ENCODE assay signal across 16 cellular contexts in genomic region chr11:93541154-93541553, GRCh38. TPM values are rescaled to one million over a fixed set of nuclear protein-coding genes. Genes with fewer than 3 reads are reported as not detected.
DNase-seq lines count a peak whose midpoint lies in the region; ATAC-seq and TF ChIP-seq lines count a peak whose summit lies in the region.
"Had no signal": no experiment of that assay in that cellular context is flagged by ENCODE, and none has a peak within 500 bp of the region (broad histone marks: within the 10 kb centered on the region; RNA-seq: fewer than 3 reads in every experiment).

No MANE protein-coding gene starts in this region.

- DNase-seq in T-helper 2 cell treated with Interferon-gamma antibody and Interleukin-4, amounts not matched to agents 5 μg/mL and 100 μg/mL, for 36 hours (ENCODE audit: low spot score), result no peak
- DNase-seq in T-helper 2 cell (no peak), CD14-positive monocyte (ENCODE audit: low spot score) (no peak), activated B cell treated with CpG ODN at 0.5 μM for 24 hours (no peak), AML-193 (lab: John Stamatoyannopoulos, UW) (no peak), GM20000 (ENCODE audit: low spot score) (no peak), H9 (no peak)
- no peak for DNase-seq in naive thymus-derived CD4-positive, alpha-beta T cell
- DNase-seq: activated naive CD8-positive, alpha-beta T cell treated with anti-CD3 and anti-CD28 coated beads, Interleukin-2, amount 10 ng/mL, durations not matched to agents 7 days and 5 days; activated T-cell treated with anti-CD3 and anti-CD28 coated beads for 4 hours; esophagus squamous epithelium; NCI-H187; NCI-H446; SHP77 treated with DMSO at 0.1 percent for 48 hours had no signal

- no peaks in the 10 kb centered on the region for H3K27me3 ChIP-seq in naive thymus-derived CD4-positive, alpha-beta T cell (ENCODE audit: control insufficient read depth in 2 of 2, insufficient read depth in 2 of 2, low read length in 2 of 2)
- no peaks in the 10 kb centered on the region for H3K27me3 ChIP-seq in H9 (ENCODE audit: insufficient read depth, low read length)
- H3K27me3 ChIP-seq: cardiac muscle cell, esophagus squamous epithelium had no signal

- no peak overlapping the region for H3K56ac ChIP-seq in H9 (ENCODE audit: insufficient read length, low read depth, low read length)

- H3T11ph ChIP-seq in H9 (ENCODE audit: low read length), result no peak overlapping the region

- peaks cover 3% of the 10 kb centered on the region for H3K36me3 Mint-ChIP-seq in T-helper 2 cell treated with Interferon-gamma antibody and Interleukin-4, amounts not matched to agents 5 μg/mL and 100 μg/mL, for 36 hours (ENCODE audit: low read depth)
- peaks cover 0 to 5% of the 10 kb centered on the region in 2 donors for H3K36me3 Mint-ChIP-seq in CD14-positive monocyte
- no peaks in the 10 kb centered on the region for H3K36me3 Mint-ChIP-seq in activated B cell treated with CpG ODN at 0.5 μM for 24 hours (ENCODE audit: low read depth)
- H3K36me3 Mint-ChIP-seq in naive thymus-derived CD4-positive, alpha-beta T cell, result no peaks in the 10 kb centered on the region
- H3K36me3 Mint-ChIP-seq in H9 (ENCODE audit: insufficient read depth in 1 of 3, low read depth in 3 of 3), result no peaks in the 10 kb centered on the region; a peak in 1 of 7 replicates
- H3K36me3 Mint-ChIP-seq: activated naive CD8-positive, alpha-beta T cell treated with anti-CD3 and anti-CD28 coated beads, Interleukin-2, amount 10 ng/mL, durations not matched to agents 7 days and 5 days; stimulated activated memory B cell treated with anti-CD40 and anti-IgM and Interleukin-4, amounts not matched to agents 10 μg/mL and 1 μg/mL and 100 μg/mL, for 72 hours had no signal

- H3K27ac ChIP-seq in naive thymus-derived CD4-positive, alpha-beta T cell (ENCODE audit: low read depth, low read length), result no peak overlapping the region
- no peak overlapping the region for H3K27ac ChIP-seq in H9 (ENCODE audit: insufficient read length, low read depth, low read length)
- H3K27ac ChIP-seq: cardiac muscle cell had no signal

- no peaks in the 10 kb centered on the region for H3K9me3 Mint-ChIP-seq in T-helper 2 cell treated with Interferon-gamma antibody and Interleukin-4, amounts not matched to agents 5 μg/mL and 100 μg/mL, for 36 hours
- H3K9me3 Mint-ChIP-seq in CD14-positive monocyte, result peaks cover 0 to 1% (median 0%) of the 10 kb centered on the region in 7 donors
- H3K9me3 Mint-ChIP-seq in activated B cell treated with CpG ODN at 0.5 μM for 24 hours, result no peaks in the 10 kb centered on the region
- no peaks in the 10 kb centered on the region for H3K9me3 Mint-ChIP-seq in naive thymus-derived CD4-positive, alpha-beta T cell
- no peaks in the 10 kb centered on the region for H3K9me3 Mint-ChIP-seq in H9
- H3K9me3 Mint-ChIP-seq: activated naive CD8-positive, alpha-beta T cell treated with anti-CD3 and anti-CD28 coated beads, Interleukin-2, amount 10 ng/mL, durations not matched to agents 7 days and 5 days; stimulated activated memory B cell treated with anti-CD40 and anti-IgM and Interleukin-4, amounts not matched to agents 10 μg/mL and 1 μg/mL and 100 μg/mL, for 72 hours had no signal

- no peak overlapping the region for H4K8ac ChIP-seq in H9 (replicated peaks; ENCODE audit: insufficient read length, low read depth, low read length)

- peaks cover 49% of the 10 kb centered on the region for H3K4me1 Mint-ChIP-seq in T-helper 2 cell treated with Interferon-gamma antibody and Interleukin-4, amounts not matched to agents 5 μg/mL and 100 μg/mL, for 36 hours (ENCODE audit: low read depth)
- peaks cover 73% of the 10 kb centered on the region for H3K4me1 Mint-ChIP-seq in CD14-positive monocyte
- peaks cover 13% of the 10 kb centered on the region for H3K4me1 Mint-ChIP-seq in activated B cell treated with CpG ODN at 0.5 μM for 24 hours
- H3K4me1 Mint-ChIP-seq in naive thymus-derived CD4-positive, alpha-beta T cell, result peaks cover 6 to 58% (median 23%) of the 10 kb centered on the region in 7 donors
- peaks cover 53 to 67% of the 10 kb centered on the region in 2 experiments for H3K4me1 Mint-ChIP-seq in H9

- TF ChIP-seq CTCF in CD14-positive monocyte (IDR thresholded peaks at IDR 0.05) (no peak), activated B cell treated with CpG ODN at 0.5 μM for 24 hours (IDR thresholded peaks at IDR 0.05) (no peak), GM20000 (IDR thresholded peaks at IDR 0.05; ENCODE audit: extremely low read depth, missing control alignments) (no peak), H9 (conservative IDR thresholded peaks at IDR 0.05) (no peak)

- no peak overlapping the region for H2AFZ ChIP-seq in H9 (ENCODE audit: low read length)

- H3K27ac Mint-ChIP-seq in T-helper 2 cell treated with Interferon-gamma antibody and Interleukin-4, amounts not matched to agents 5 μg/mL and 100 μg/mL, for 36 hours, result no peak overlapping the region
- peak overlapping the region; percentile 92 to 97 (median 95) for H3K27ac Mint-ChIP-seq in CD14-positive monocyte
- H3K27ac Mint-ChIP-seq in activated B cell treated with CpG ODN at 0.5 μM for 24 hours, result no peak overlapping the region
- peak overlapping the region in 2 of 9 donors; percentile 48 to 63 for H3K27ac Mint-ChIP-seq in naive thymus-derived CD4-positive, alpha-beta T cell
- H3K27ac Mint-ChIP-seq in H9, result no peak overlapping the region
- H3K27ac Mint-ChIP-seq: activated naive CD8-positive, alpha-beta T cell treated with anti-CD3 and anti-CD28 coated beads, Interleukin-2, amount 10 ng/mL, durations not matched to agents 7 days and 5 days had no signal

- H3K9me3 ChIP-seq in naive thymus-derived CD4-positive, alpha-beta T cell (ENCODE audit: control insufficient read depth in 2 of 3, low read length in 3 of 3), result no peaks in the 10 kb centered on the region
- H3K9me3 ChIP-seq in H9 (ENCODE audit: control insufficient read depth, low read depth, low read length), result no peaks in the 10 kb centered on the region
- H3K9me3 ChIP-seq: esophagus squamous epithelium had no signal

- H3K4me3 Mint-ChIP-seq in T-helper 2 cell treated with Interferon-gamma antibody and Interleukin-4, amounts not matched to agents 5 μg/mL and 100 μg/mL, for 36 hours, result peak overlapping the region; percentile 44
- H3K4me3 Mint-ChIP-seq in CD14-positive monocyte (peak overlapping the region; percentile 16 to 76), activated B cell treated with CpG ODN at 0.5 μM for 24 hours (peak overlapping the region; percentile 19), H9 (peak overlapping the region in 1 of 2 experiments; percentile 54; a peak in 2 of 5 replicates)
- peak overlapping the region in 8 of 10 donors; percentile 29 to 63 (median 50) for H3K4me3 Mint-ChIP-seq in naive thymus-derived CD4-positive, alpha-beta T cell

- H2BK5ac ChIP-seq in H9 (ENCODE audit: insufficient read length, low read length), result no peak overlapping the region

- intact Hi-C loops in CD14-positive monocyte (cut with micrococcal nuclease), result loop anchor here (5.0 to 10.0 kb wide), 5 partner anchors 111 to 306 kb away; no protein-coding TSS in a partner anchor
- intact Hi-C loops in activated B cell treated with CpG ODN at 0.5 μM for 24 hours (cut with micrococcal nuclease), result loop anchor here (5.0 kb wide), 2 partner anchors 121 to 1431 kb away; partner anchors contain the start of genes CEP295, CWC15 and KDM4D
- intact Hi-C loops in naive thymus-derived CD4-positive, alpha-beta T cell (cut with micrococcal nuclease), result loop anchor here (5.0 to 10.0 kb wide), 5 partner anchors 156 to 1526 kb away; partner anchors contain the start of genes ANKRD49 (in 1 of the 2), MED17 (in 1 of the 2), MRE11 (in 1 of the 2) and PANX1 (in 1 of the 2)

- no peak overlapping the region for H2BK20ac ChIP-seq in H9 (ENCODE audit: low read depth, low read length, poor library complexity, severe bottlenecking)

- no peak for ATAC-seq in activated B cell treated with CpG ODN at 0.5 μM for 24 hours (ENCODE audit: low read depth)
- ATAC-seq in naive thymus-derived CD4-positive, alpha-beta T cell, result no peak
- ATAC-seq: stimulated activated memory B cell treated with anti-CD40 and anti-IgM and Interleukin-4, amounts not matched to agents 10 μg/mL and 1 μg/mL and 100 μg/mL, for 72 hours had no signal

- H3K36me3 ChIP-seq in naive thymus-derived CD4-positive, alpha-beta T cell (ENCODE audit: control insufficient read depth in 2 of 3, insufficient read depth in 3 of 3, low read length in 3 of 3), result no peaks in the 10 kb centered on the region
- H3K36me3 ChIP-seq: cardiac muscle cell, esophagus squamous epithelium had no signal

- no peak overlapping the region for H3K4me3 ChIP-seq in naive thymus-derived CD4-positive, alpha-beta T cell (ENCODE audit: low read length)
- H3K4me3 ChIP-seq: cardiac muscle cell had no signal

- H2BK15ac ChIP-seq in H9 (ENCODE audit: low read depth, low read length), result no peak overlapping the region

- H3K23me2 ChIP-seq in H9 (ENCODE audit: insufficient read length, low read depth, low read length, poor library complexity, severe bottlenecking), result peaks cover 9% of the 10 kb centered on the region

- H3K79me1 ChIP-seq in H9 (ENCODE audit: insufficient read depth, low read depth, low read length, poor library complexity, severe bottlenecking), result no peaks in the 10 kb centered on the region

- H2BK12ac ChIP-seq in H9 (ENCODE audit: insufficient read length, low read depth, low read length), result no peak overlapping the region

- H3K4ac ChIP-seq in H9 (ENCODE audit: low read depth, low read length), result no peak overlapping the region

- no peak overlapping the region for H3K4me2 ChIP-seq in H9 (ENCODE audit: insufficient read depth, insufficient read length, low read length)

- no CpG with 5 or more reads among the region's 1 CpG for WGBS in H9 (ENCODE audit: extremely low coverage, insufficient read length, low lambda C conversion rate)

- no peaks in the 10 kb centered on the region for H4K20me1 ChIP-seq in H9 (ENCODE audit: control insufficient read depth, insufficient read depth, insufficient read length)

- peaks cover 4% of the 10 kb centered on the region for H3K27me3 Mint-ChIP-seq in T-helper 2 cell treated with Interferon-gamma antibody and Interleukin-4, amounts not matched to agents 5 μg/mL and 100 μg/mL, for 36 hours (ENCODE audit: low read depth)
- H3K27me3 Mint-ChIP-seq in CD14-positive monocyte (ENCODE audit: low read depth in 3 of 3), result peaks cover 0 to 4% (median 3%) of the 10 kb centered on the region in 3 donors
- peaks cover 4% of the 10 kb centered on the region for H3K27me3 Mint-ChIP-seq in activated B cell treated with CpG ODN at 0.5 μM for 24 hours
- peaks cover 0 to 7% (median 0%) of the 10 kb centered on the region in 5 donors for H3K27me3 Mint-ChIP-seq in naive thymus-derived CD4-positive, alpha-beta T cell
- no peaks in the 10 kb centered on the region for H3K27me3 Mint-ChIP-seq in H9 (ENCODE audit: low read depth)
- H3K27me3 Mint-ChIP-seq: stimulated activated memory B cell treated with anti-CD40 and anti-IgM and Interleukin-4, amounts not matched to agents 10 μg/mL and 1 μg/mL and 100 μg/mL, for 72 hours had no signal

- no peak overlapping the region for H3K14ac ChIP-seq in H9 (ENCODE audit: insufficient read depth, low read length)

- no peak overlapping the region for H3K9ac ChIP-seq in H9 (ENCODE audit: extremely low read depth, insufficient read length, low read length)

- no peak overlapping the region for H4K91ac ChIP-seq in H9 (ENCODE audit: insufficient read length, low read depth, low read length)

- no peak overlapping the region for H2AK5ac ChIP-seq in H9 (ENCODE audit: insufficient read length, low read length)

- peaks cover 5% of the 10 kb centered on the region; the same call in 1 of the 2 replicates for H3K79me2 ChIP-seq in H9 (ENCODE audit: insufficient read depth, low read length)

- H3K4me1 ChIP-seq in naive thymus-derived CD4-positive, alpha-beta T cell (ENCODE audit: control insufficient read depth in 2 of 2, insufficient read depth in 2 of 2, low read length in 2 of 2), result no peaks in the 10 kb centered on the region
- peaks cover 6% of the 10 kb centered on the region; the same call in 1 of the 2 replicates for H3K4me1 ChIP-seq in H9 (ENCODE audit: insufficient read depth, low read length)

- H4K5ac ChIP-seq in H9 (ENCODE audit: insufficient read length, low read depth, low read length), result no peak overlapping the region

- no peak overlapping the region for H2BK120ac ChIP-seq in H9 (ENCODE audit: low read depth, low read length, poor library complexity, severe bottlenecking)

- H3K18ac ChIP-seq in H9 (ENCODE audit: insufficient read length, low read depth, low read length), result no peak overlapping the region

- CTCF ChIA-PET in activated B cell treated with CpG ODN at 0.5 μM for 24 hours (lab: Charles Lee), result interaction anchor here (1.7 to 5.5 kb wide), 2 partner anchors 17 to 306 kb away, joined by 10 to 33 read pairs; no protein-coding TSS in a partner anchor
- CTCF ChIA-PET in naive thymus-derived CD4-positive, alpha-beta T cell (lab: Charles Lee), result interaction anchor here (1.2 to 1.3 kb wide), 2 partner anchors 12 to 307 kb away, joined by 3 to 4 read pairs; no protein-coding TSS in a partner anchor

- POLR2A ChIA-PET in activated B cell treated with CpG ODN at 0.5 μM for 24 hours (lab: Charles Lee), result interaction anchor here (0.6 to 2.7 kb wide), 2 partner anchors 17 to 27 kb away, joined by 4 to 12 read pairs; no protein-coding TSS in a partner anchor
- POLR2A ChIA-PET in naive thymus-derived CD4-positive, alpha-beta T cell (lab: Charles Lee), result interaction anchor here (1.2 kb wide), 1 partner anchor 201 kb away, joined by 3 read pairs; the partner anchor contains the start of genes C11orf54 and TAF1D

- no peak overlapping the region for H3K23ac ChIP-seq in H9 (ENCODE audit: insufficient read length, low read depth, low read length)

RNA-seq across cellular contexts. Expression of gene SMCO4, which starts 2.0 kb away (rescaled TPM):
- 100 to 1,000 TPM; 169 to 242 TPM for polyA plus RNA-seq in CD14-positive monocyte
- 3.2 and 4.6 TPM in 2 replicates for total RNA-seq in activated B cell treated with CpG ODN at 0.5 μM for 24 hours
- 10 to 100 TPM in 2 of 5 experiments, 1 to 10 TPM in 3; 2.9 to 34.7 (median 5.9) TPM for total RNA-seq in naive thymus-derived CD4-positive, alpha-beta T cell
- 1 to 10 TPM in 1 of 2 donors, under 1 TPM in 1; 0.97 to 3.9 TPM for polyA plus RNA-seq in naive thymus-derived CD4-positive, alpha-beta T cell
- 35.6 and 41.1 TPM in 2 replicates for total RNA-seq in H9 (2021)

Comparison
In these comparisons a context has a peak if more than half of its experiments do, and no peak if none do; other contexts are left out.
1. H3K27ac Mint-ChIP-seq: peak in CD14-positive monocyte (7 of 7); none in T-helper 2 cell treated with Interferon-gamma antibody and Interleukin-4, amounts not matched to agents 5 μg/mL and 100 μg/mL, for 36 hours (single experiment), activated B cell treated with CpG ODN at 0.5 μM for 24 hours (single experiment) and H9 (0 of 3).